Comparison of ENCODE assay signal across 17 cellular contexts in genomic region chr19:10392120-10392519, GRCh38. TPM values are rescaled to one million over a fixed set of nuclear protein-coding genes. Genes with fewer than 3 reads are reported as not detected.
A peak's percentile ranks its signal among the peaks of the same experiment; 100 is the strongest.
DNase-seq lines count a peak whose midpoint lies in the region; ATAC-seq, FAIRE-seq and TF ChIP-seq lines count a peak whose summit lies in the region.
"Had no signal": no experiment of that assay in that cellular context is flagged by ENCODE, and none has a peak within 500 bp of the region (broad histone marks: within the 10 kb centered on the region; RNA-seq: fewer than 3 reads in every experiment).

No MANE protein-coding gene starts in this region.

- peaks cover 12% of the 10 kb centered on the region for H3K79me2 ChIP-seq in astrocyte (ENCODE audit: insufficient read depth, low read length)

- 80% methylated on average over 6 of the region's 6 CpGs for WGBS in prostate gland

- H4K20me1 ChIP-seq in astrocyte (ENCODE audit: insufficient read depth, low read length): peaks cover 49% of the 10 kb centered on the region

- H3K27me3 Mint-ChIP-seq in astrocyte (ENCODE audit: low read depth, unreplicated experiment): no peaks in the 10 kb centered on the region
- H3K27me3 Mint-ChIP-seq: CD4-positive, CD25-positive, alpha-beta regulatory T cell; CD8-positive, alpha-beta memory T cell had no signal

- no peak for ATAC-seq in HG02970 (IDR thresholded peaks at IDR 0.05; ENCODE audit: low FRiP score, unreplicated experiment)

- no peak overlapping the region for H3K27ac ChIP-seq in astrocyte (ENCODE audit: low read depth, low read length)
- H3K27ac ChIP-seq in prostate gland: no peak overlapping the region
- H3K27ac ChIP-seq: GM23248 had no signal

- DNase-seq in AG08396 (ENCODE audit: low spot score) (peak; percentile 2), astrocyte (ENCODE audit: low read depth) (no peak), prostate gland (ENCODE audit: low spot score) (no peak)
- DNase-seq: BE2C; C1 segment of cervical spinal cord; CD4-positive, CD25-positive, alpha-beta regulatory T cell; CD8-positive, alpha-beta memory T cell; COR-L47; DMS 273 treated with DMSO at 0.1 percent for 48 hours; DMS53; DND-41; EL; GM23248 had no signal

- no peak overlapping the region for H3K4me2 ChIP-seq in astrocyte (ENCODE audit: low read length)

- no peak overlapping the region for H3K9ac ChIP-seq in astrocyte (ENCODE audit: low read length)
- H3K9ac ChIP-seq: GM23248 had no signal

- H3K4me1 ChIP-seq in astrocyte (ENCODE audit: insufficient read depth, low read length) (no peaks in the 10 kb centered on the region), prostate gland (replicated peaks) (no peaks in the 10 kb centered on the region)
- H3K4me1 ChIP-seq: BE2C, HAP-1 had no signal

- H3K27ac Mint-ChIP-seq in astrocyte (ENCODE audit: unreplicated experiment): peak overlapping the region; percentile 26

- no peak overlapping the region for H2AFZ ChIP-seq in astrocyte (ENCODE audit: low read depth, low read length)
- H2AFZ ChIP-seq: GM23248 had no signal

- H3K27me3 ChIP-seq in astrocyte (ENCODE audit: insufficient read depth, low read length) (no peaks in the 10 kb centered on the region), prostate gland (replicated peaks; ENCODE audit: insufficient read depth) (no peaks in the 10 kb centered on the region)
- H3K27me3 ChIP-seq: BE2C had no signal

- no peaks in the 10 kb centered on the region for H3K4me1 Mint-ChIP-seq in astrocyte (ENCODE audit: low read depth, unreplicated experiment)

- intact Hi-C loops in prostate gland (cut with DNase I): no loop called here

- FAIRE-seq in astrocyte (lab: Jason Lieb, UNC): no peak
- FAIRE-seq: GM12892, GM18507 had no signal

- H3K4me3 Mint-ChIP-seq in astrocyte (ENCODE audit: unreplicated experiment): no peak overlapping the region
- H3K4me3 Mint-ChIP-seq: CD4-positive, CD25-positive, alpha-beta regulatory T cell had no signal

- H3K9me3 Mint-ChIP-seq in astrocyte (ENCODE audit: unreplicated experiment): no peaks in the 10 kb centered on the region
- H3K9me3 Mint-ChIP-seq: CD8-positive, alpha-beta memory T cell had no signal

- H3K36me3 ChIP-seq in astrocyte (ENCODE audit: insufficient read depth, low read length) (peaks cover 22% of the 10 kb centered on the region), prostate gland (peaks cover 8 to 15% of the 10 kb centered on the region in 2 donors)

- H3K9me3 ChIP-seq in astrocyte (ENCODE audit: insufficient read depth, low read depth, low read length) (no peaks in the 10 kb centered on the region), prostate gland (no peaks in the 10 kb centered on the region)
- H3K9me3 ChIP-seq: BE2C, HAP-1 had no signal

- TF ChIP-seq CTCF in astrocyte (IDR thresholded peaks at IDR 0.05; ENCODE audit: insufficient read depth, low read depth, low read length) (no peak), prostate gland (IDR thresholded peaks at IDR 0.05) (no peak)

- H3K4me3 ChIP-seq in astrocyte (ENCODE audit: insufficient read depth, low read depth, low read length) (no peak overlapping the region), prostate gland (no peak overlapping the region)
- H3K4me3 ChIP-seq: GM23248, HAP-1 had no signal

- TF ChIP-seq POLR2A in prostate gland (IDR thresholded peaks at IDR 0.05): no peak

- peaks cover 16% of the 10 kb centered on the region for H3K36me3 Mint-ChIP-seq in astrocyte (ENCODE audit: low read depth, unreplicated experiment)

RNA-seq across cellular contexts. Expression of gene CDC37, which starts 11.2 kb away (rescaled TPM):
- total RNA-seq in astrocyte (240 TPM in 2 replicates), prostate gland (100 to 1,000 TPM; 135 to 159 TPM)

RNA-seq across cellular contexts. Expression of gene TYK2, which starts 11.7 kb away (rescaled TPM):
- total RNA-seq in astrocyte: 76.5 and 82.7 TPM in 2 replicates
- total RNA-seq in prostate gland: 100 to 1,000 TPM in 1 of 2 donors, 10 to 100 TPM in 1; 90.8 to 161 TPM

RNA-seq across cellular contexts. Expression of gene PDE4A, which starts 28.2 kb away (rescaled TPM):
- 3.2 and 3.8 TPM in 2 replicates for total RNA-seq in astrocyte
- total RNA-seq in prostate gland: 10 to 100 TPM; 14.5 to 15.1 TPM

RNA-seq across cellular contexts. Expression of gene ICAM3, which starts 52.7 kb away (rescaled TPM):
- 10.9 and 12.4 TPM in 2 replicates for total RNA-seq in astrocyte
- total RNA-seq in prostate gland: 1 to 10 TPM; 6.4 to 6.5 TPM

RNA-seq across cellular contexts. Expression of gene RAVER1, which starts 58.8 kb away (rescaled TPM):
- total RNA-seq in astrocyte: 27.5 and 29.6 TPM in 2 replicates
- 10 to 100 TPM; 50.2 to 53.2 TPM for total RNA-seq in prostate gland
